20 cellular contexts compared by ENCODE assay signal in genomic region chr10:91415816-91416215, GRCh38.
"Had no signal": no experiment of that assay in that cellular context is flagged by ENCODE, and none has a peak within 500 bp of the region (broad histone marks: within the 10 kb centered on the region; RNA-seq: fewer than 3 reads in every experiment).

No MANE protein-coding gene starts in this region.

- H3K9ac ChIP-seq: neural progenitor cell, parathyroid adenoma had no signal

- H2AFZ ChIP-seq: neural progenitor cell, parathyroid adenoma had no signal

- DNase-seq: activated CD4-positive, alpha-beta T cell treated with anti-CD3 and anti-CD28 coated beads, Interleukin-2, amount 50 U/mL, for 4 hours; activated CD4-positive, CD25-positive, alpha-beta regulatory T cell treated with anti-CD3 and anti-CD28 coated beads, Interleukin-2, amount 50 U/mL, for 72 hours; activated gamma-delta T cell treated with Interleukin-2 at 50 U/mL for 16 hours; activated naive CD8-positive, alpha-beta T cell treated with anti-CD3 and anti-CD28 coated beads, Interleukin-2, amount 10 ng/mL, durations not matched to agents 7 days and 5 days; activated T-cell treated with anti-CD3 and anti-CD28 coated beads, Interleukin-2, amount 50 U/mL, for 48 hours; endodermal cell; erythroblast; hippocampal formation; kidney glomerular epithelial cell; retina; stimulated activated CD4-positive, alpha-beta T cell treated with anti-CD3 and anti-CD28 coated beads, Interleukin-4, amount 100 ng/mL, for 4 hours; stimulated activated naive CD8-positive, alpha-beta T cell treated with anti-CD3 and anti-CD28 coated beads, Interleukin-15, amount 100 ng/mL, for 72 hours; T-helper 9 cell; testis; upper lobe of right lung had no signal

- H3K36me3 Mint-ChIP-seq: activated naive CD8-positive, alpha-beta T cell treated with anti-CD3 and anti-CD28 coated beads, Interleukin-2, amount 10 ng/mL, durations not matched to agents 7 days and 5 days had no signal

- H3K4me1 ChIP-seq: parathyroid adenoma had no signal

- H3K27me3 ChIP-seq: ascending aorta, cardiac muscle cell, neural progenitor cell, testis, upper lobe of right lung had no signal

- H3K4me3 Mint-ChIP-seq: activated naive CD8-positive, alpha-beta T cell treated with anti-CD3 and anti-CD28 coated beads, Interleukin-2, amount 10 ng/mL, durations not matched to agents 7 days and 5 days; endodermal cell; neural progenitor cell; stimulated activated naive CD8-positive, alpha-beta T cell treated with anti-CD3 and anti-CD28 coated beads, Interleukin-15, amount 100 ng/mL, for 72 hours had no signal

- H3K4me3 ChIP-seq: ascending aorta, cardiac muscle cell, coronary artery, neural progenitor cell, testis, upper lobe of right lung had no signal

- H3K9me3 ChIP-seq: ascending aorta, testis, upper lobe of right lung had no signal

- H3K27ac Mint-ChIP-seq: activated naive CD8-positive, alpha-beta T cell treated with anti-CD3 and anti-CD28 coated beads, Interleukin-2, amount 10 ng/mL, durations not matched to agents 7 days and 5 days; endodermal cell; neural progenitor cell; stimulated activated naive CD8-positive, alpha-beta T cell treated with anti-CD3 and anti-CD28 coated beads, Interleukin-15, amount 100 ng/mL, for 72 hours had no signal

- H3K27ac ChIP-seq: ascending aorta, cardiac muscle cell, neural progenitor cell, parathyroid adenoma, testis, upper lobe of right lung had no signal

- H3K9me3 Mint-ChIP-seq: activated naive CD8-positive, alpha-beta T cell treated with anti-CD3 and anti-CD28 coated beads, Interleukin-2, amount 10 ng/mL, durations not matched to agents 7 days and 5 days; endodermal cell; stimulated activated naive CD8-positive, alpha-beta T cell treated with anti-CD3 and anti-CD28 coated beads, Interleukin-15, amount 100 ng/mL, for 72 hours had no signal

- H3K27me3 Mint-ChIP-seq: stimulated activated naive CD8-positive, alpha-beta T cell treated with anti-CD3 and anti-CD28 coated beads, Interleukin-15, amount 100 ng/mL, for 72 hours had no signal

- H3K36me3 ChIP-seq: ascending aorta, cardiac muscle cell, neural progenitor cell, upper lobe of right lung had no signal
